In the genomic region with DNA sequence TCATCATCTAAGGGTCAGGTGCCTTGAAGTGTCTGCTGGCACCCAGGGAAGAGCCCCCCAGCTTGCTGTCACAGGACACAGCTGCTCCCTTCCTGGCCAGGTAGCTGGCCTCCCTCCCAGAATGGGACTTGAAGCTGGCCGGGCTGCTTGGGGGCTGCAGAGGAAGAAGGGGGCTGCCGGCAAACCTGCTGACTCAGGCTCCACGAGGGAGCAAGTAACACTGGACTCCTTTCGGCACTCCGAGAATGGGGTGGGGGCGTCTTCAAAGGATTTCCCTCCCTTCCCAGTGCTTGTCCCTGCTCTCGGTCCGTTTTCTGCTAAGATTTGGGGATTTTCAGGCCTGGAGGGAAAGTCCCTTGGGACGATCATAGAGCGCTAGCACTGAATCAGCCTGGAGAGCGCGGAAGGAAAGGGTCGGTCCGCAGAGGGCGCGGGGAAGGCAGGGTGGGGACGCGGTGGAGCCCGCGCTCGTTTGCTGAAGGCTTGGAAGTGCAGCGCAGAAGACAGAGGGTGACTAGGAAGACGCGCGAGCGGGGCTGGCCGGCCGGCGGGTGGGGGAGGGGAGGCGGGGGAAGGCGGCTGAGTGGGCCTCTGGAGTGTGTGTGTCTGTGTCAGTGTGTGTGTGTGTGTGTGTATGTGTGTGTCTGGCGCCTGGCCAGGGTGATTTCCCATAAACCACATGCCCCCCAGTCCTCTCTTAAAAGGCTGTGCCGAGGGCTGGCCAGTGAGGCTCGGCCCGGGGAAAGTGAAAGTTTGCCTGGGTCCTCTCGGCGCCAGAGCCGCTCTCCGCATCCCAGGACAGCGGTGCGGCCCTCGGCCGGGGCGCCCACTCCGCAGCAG, we compare ENCODE assay signal across 1 cellular context.
TF ChIP-seq lines count a peak whose summit lies in the region.

A gene with protein sequence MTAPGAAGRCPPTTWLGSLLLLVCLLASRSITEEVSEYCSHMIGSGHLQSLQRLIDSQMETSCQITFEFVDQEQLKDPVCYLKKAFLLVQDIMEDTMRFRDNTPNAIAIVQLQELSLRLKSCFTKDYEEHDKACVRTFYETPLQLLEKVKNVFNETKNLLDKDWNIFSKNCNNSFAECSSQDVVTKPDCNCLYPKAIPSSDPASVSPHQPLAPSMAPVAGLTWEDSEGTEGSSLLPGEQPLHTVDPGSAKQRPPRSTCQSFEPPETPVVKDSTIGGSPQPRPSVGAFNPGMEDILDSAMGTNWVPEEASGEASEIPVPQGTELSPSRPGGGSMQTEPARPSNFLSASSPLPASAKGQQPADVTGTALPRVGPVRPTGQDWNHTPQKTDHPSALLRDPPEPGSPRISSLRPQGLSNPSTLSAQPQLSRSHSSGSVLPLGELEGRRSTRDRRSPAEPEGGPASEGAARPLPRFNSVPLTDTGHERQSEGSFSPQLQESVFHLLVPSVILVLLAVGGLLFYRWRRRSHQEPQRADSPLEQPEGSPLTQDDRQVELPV (plus strand): TSS at position 727 of the 840 bp plus-strand sequence. CDS start 175 bp downstream, outside the sequence.

TF ChIP-seq in HEK293, 187 proteins besides CTCF, POLR2A, EP300 and RAD21 (continued from another document):
- TF ChIP-seq ZNF513 (tag by site-specific recombination; IDR thresholded peaks at IDR 0.05) (no peak), ZNF24 (tag by site-specific recombination; IDR thresholded peaks at IDR 0.05) (peak; percentile 86; the same call in 1 of the 2 replicates), GLI4 (tag by site-specific recombination; IDR thresholded peaks at IDR 0.05) (peak; percentile 26; the same call in 1 of the 2 replicates), ZNF394 (tag by site-specific recombination; IDR thresholded peaks at IDR 0.05; ENCODE audit: borderline replicate concordance) (peak; percentile 32; the same call in 1 of the 2 replicates), ZBTB48 (tag by site-specific recombination; IDR thresholded peaks at IDR 0.05) (0 out of 2 replicates have a peak, but pooled peaks have one; percentile 62), ZNF777 (tag by site-specific recombination; IDR thresholded peaks at IDR 0.05; ENCODE audit: borderline replicate concordance) (peak; percentile 51; the same call in 1 of the 2 replicates), ZNF629 (tag by site-specific recombination; IDR thresholded peaks at IDR 0.05) (peak; percentile 43; the same call in 1 of the 2 replicates), ZNF223 (tag by site-specific recombination; IDR thresholded peaks at IDR 0.05) (peak; percentile 45; the same call in 1 of the 2 replicates), ZFHX2 (tag by site-specific recombination; conservative IDR thresholded peaks at IDR 0.05) (peak; percentile 91), ZNF416 (tag by site-specific recombination; IDR thresholded peaks at IDR 0.05) (no peak), ZNF580 (tag by site-specific recombination; IDR thresholded peaks at IDR 0.05) (0 out of 2 replicates have a peak, but pooled peaks have one; percentile 19), KLF10 (tag by site-specific recombination; IDR thresholded peaks at IDR 0.05) (no peak), ZNF138 (tag by site-specific recombination; IDR thresholded peaks at IDR 0.05; ENCODE audit: borderline replicate concordance) (no peak), GLI2 (tag by site-specific recombination; IDR thresholded peaks at IDR 0.05; ENCODE audit: borderline replicate concordance, low read depth) (no peak), ZNF449 (tag by site-specific recombination; IDR thresholded peaks at IDR 0.05) (peak; percentile 56; the same call in 1 of the 2 replicates), ZBTB10 (tag by site-specific recombination; IDR thresholded peaks at IDR 0.05) (peak; percentile 83)
- TF ChIP-seq, protein P1, sequence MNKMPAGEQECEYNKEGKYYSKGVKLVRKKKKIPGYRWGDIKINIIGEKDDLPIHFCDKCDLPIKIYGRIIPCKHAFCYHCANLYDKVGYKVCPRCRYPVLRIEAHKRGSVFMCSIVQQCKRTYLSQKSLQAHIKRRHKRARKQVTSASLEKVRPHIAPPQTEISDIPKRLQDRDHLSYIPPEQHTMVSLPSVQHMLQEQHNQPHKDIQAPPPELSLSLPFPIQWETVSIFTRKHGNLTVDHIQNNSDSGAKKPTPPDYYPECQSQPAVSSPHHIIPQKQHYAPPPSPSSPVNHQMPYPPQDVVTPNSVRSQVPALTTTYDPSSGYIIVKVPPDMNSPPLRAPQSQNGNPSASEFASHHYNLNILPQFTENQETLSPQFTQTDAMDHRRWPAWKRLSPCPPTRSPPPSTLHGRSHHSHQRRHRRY (tag by site-specific recombination; IDR thresholded peaks at IDR 0.05) = no peak
- TF ChIP-seq, protein P2, sequence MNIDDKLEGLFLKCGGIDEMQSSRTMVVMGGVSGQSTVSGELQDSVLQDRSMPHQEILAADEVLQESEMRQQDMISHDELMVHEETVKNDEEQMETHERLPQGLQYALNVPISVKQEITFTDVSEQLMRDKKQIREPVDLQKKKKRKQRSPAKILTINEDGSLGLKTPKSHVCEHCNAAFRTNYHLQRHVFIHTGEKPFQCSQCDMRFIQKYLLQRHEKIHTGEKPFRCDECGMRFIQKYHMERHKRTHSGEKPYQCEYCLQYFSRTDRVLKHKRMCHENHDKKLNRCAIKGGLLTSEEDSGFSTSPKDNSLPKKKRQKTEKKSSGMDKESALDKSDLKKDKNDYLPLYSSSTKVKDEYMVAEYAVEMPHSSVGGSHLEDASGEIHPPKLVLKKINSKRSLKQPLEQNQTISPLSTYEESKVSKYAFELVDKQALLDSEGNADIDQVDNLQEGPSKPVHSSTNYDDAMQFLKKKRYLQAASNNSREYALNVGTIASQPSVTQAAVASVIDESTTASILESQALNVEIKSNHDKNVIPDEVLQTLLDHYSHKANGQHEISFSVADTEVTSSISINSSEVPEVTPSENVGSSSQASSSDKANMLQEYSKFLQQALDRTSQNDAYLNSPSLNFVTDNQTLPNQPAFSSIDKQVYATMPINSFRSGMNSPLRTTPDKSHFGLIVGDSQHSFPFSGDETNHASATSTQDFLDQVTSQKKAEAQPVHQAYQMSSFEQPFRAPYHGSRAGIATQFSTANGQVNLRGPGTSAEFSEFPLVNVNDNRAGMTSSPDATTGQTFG (tag by site-specific recombination; IDR thresholded peaks at IDR 0.05; ENCODE audit: borderline replicate concordance) = 0 out of 2 replicates have a peak, but pooled peaks have one; percentile 71
TF ChIP-seq in HEK293: peak in this region for 73.
